1 cellular context compared by ENCODE assay signal in genomic region chr9:34625087-34625486, GRCh38.
TF ChIP-seq lines count a peak whose summit lies in the region.

No MANE protein-coding gene starts in this region.

TF ChIP-seq in GM23338, 12 proteins besides CTCF, POLR2A, EP300 and RAD21:
- TF ChIP-seq, protein P1, sequence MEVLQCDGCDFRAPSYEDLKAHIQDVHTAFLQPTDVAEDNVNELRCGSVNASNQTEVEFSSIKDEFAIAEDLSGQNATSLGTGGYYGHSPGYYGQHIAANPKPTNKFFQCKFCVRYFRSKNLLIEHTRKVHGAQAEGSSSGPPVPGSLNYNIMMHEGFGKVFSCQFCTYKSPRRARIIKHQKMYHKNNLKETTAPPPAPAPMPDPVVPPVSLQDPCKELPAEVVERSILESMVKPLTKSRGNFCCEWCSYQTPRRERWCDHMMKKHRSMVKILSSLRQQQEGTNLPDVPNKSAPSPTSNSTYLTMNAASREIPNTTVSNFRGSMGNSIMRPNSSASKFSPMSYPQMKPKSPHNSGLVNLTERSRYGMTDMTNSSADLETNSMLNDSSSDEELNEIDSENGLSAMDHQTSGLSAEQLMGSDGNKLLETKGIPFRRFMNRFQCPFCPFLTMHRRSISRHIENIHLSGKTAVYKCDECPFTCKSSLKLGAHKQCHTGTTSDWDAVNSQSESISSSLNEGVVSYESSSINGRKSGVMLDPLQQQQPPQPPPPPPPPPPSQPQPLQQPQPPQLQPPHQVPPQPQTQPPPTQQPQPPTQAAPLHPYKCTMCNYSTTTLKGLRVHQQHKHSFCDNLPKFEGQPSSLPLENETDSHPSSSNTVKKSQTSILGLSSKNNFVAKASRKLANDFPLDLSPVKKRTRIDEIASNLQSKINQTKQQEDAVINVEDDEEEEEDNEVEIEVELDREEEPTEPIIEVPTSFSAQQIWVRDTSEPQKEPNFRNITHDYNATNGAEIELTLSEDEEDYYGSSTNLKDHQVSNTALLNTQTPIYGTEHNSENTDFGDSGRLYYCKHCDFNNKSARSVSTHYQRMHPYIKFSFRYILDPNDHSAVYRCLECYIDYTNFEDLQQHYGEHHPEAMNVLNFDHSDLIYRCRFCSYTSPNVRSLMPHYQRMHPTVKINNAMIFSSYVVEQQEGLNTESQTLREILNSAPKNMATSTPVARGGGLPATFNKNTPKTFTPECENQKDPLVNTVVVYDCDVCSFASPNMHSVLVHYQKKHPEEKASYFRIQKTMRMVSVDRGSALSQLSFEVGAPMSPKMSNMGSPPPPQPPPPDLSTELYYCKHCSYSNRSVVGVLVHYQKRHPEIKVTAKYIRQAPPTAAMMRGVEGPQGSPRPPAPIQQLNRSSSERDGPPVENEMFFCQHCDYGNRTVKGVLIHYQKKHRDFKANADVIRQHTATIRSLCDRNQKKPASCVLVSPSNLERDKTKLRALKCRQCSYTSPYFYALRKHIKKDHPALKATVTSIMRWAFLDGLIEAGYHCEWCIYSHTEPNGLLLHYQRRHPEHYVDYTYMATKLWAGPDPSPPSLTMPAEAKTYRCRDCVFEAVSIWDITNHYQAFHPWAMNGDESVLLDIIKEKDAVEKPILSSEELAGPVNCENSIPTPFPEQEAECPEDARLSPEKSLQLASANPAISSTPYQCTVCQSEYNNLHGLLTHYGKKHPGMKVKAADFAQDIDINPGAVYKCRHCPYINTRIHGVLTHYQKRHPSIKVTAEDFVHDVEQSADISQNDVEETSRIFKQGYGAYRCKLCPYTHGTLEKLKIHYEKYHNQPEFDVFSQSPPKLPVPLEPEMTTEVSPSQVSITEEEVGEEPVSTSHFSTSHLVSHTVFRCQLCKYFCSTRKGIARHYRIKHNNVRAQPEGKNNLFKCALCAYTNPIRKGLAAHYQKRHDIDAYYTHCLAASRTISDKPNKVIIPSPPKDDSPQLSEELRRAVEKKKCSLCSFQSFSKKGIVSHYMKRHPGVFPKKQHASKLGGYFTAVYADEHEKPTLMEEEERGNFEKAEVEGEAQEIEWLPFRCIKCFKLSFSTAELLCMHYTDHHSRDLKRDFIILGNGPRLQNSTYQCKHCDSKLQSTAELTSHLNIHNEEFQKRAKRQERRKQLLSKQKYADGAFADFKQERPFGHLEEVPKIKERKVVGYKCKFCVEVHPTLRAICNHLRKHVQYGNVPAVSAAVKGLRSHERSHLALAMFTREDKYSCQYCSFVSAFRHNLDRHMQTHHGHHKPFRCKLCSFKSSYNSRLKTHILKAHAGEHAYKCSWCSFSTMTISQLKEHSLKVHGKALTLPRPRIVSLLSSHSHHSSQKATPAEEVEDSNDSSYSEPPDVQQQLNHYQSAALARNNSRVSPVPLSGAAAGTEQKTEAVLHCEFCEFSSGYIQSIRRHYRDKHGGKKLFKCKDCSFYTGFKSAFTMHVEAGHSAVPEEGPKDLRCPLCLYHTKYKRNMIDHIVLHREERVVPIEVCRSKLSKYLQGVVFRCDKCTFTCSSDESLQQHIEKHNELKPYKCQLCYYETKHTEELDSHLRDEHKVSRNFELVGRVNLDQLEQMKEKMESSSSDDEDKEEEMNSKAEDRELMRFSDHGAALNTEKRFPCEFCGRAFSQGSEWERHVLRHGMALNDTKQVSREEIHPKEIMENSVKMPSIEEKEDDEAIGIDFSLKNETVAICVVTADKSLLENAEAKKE (CRISPR knock-in tag; IDR thresholded peaks at IDR 0.05), result no peak
- TF ChIP-seq, protein P2, sequence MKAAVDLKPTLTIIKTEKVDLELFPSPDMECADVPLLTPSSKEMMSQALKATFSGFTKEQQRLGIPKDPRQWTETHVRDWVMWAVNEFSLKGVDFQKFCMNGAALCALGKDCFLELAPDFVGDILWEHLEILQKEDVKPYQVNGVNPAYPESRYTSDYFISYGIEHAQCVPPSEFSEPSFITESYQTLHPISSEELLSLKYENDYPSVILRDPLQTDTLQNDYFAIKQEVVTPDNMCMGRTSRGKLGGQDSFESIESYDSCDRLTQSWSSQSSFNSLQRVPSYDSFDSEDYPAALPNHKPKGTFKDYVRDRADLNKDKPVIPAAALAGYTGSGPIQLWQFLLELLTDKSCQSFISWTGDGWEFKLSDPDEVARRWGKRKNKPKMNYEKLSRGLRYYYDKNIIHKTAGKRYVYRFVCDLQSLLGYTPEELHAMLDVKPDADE (IDR thresholded peaks at IDR 0.05), result no peak
- TF ChIP-seq EZH2 (IDR thresholded peaks at IDR 0.05; ENCODE audit: low read depth, unreplicated experiment) (no peak), JUNB (IDR thresholded peaks at IDR 0.05; ENCODE audit: unreplicated experiment) (no peak), STAT1 (IDR thresholded peaks at IDR 0.05; ENCODE audit: unreplicated experiment) (no peak), NANOG (IDR thresholded peaks at IDR 0.05; ENCODE audit: borderline replicate concordance) (no peak), EZH2phosphoT487 (IDR thresholded peaks at IDR 0.05; ENCODE audit: unreplicated experiment) (no peak), ZNF114 (CRISPR knock-in tag; IDR thresholded peaks at IDR 0.05) (no peak), ZNF331 (CRISPR knock-in tag; IDR thresholded peaks at IDR 0.05; ENCODE audit: low read depth) (no peak), POLR2AphosphoS5 (IDR thresholded peaks at IDR 0.05; ENCODE audit: low read depth) (no peak)
